10 cellular contexts compared by ENCODE assay signal in genomic region chr9:127959841-127960409, GRCh38. TPM values are rescaled to one million over a fixed set of nuclear protein-coding genes. Genes with fewer than 3 reads are reported as not detected.
DNase-seq lines count a peak whose midpoint lies in the region; ATAC-seq and TF ChIP-seq lines count a peak whose summit lies in the region.
"Had no signal": no experiment of that assay in that cellular context is flagged by ENCODE, and none has a peak within 500 bp of the region (broad histone marks: within the 10 kb centered on the region; RNA-seq: fewer than 3 reads in every experiment).

No MANE protein-coding gene starts in this region.

- no peak overlapping the region for H3K9ac ChIP-seq in HUES6 (ENCODE audit: low read length)
- H3K9ac ChIP-seq: KMS-11 had no signal

- POLR2A ChIA-PET in activated CD8-positive, alpha-beta T cell treated with anti-CD3 and anti-CD28 coated beads, Interleukin-2, amount 10 ng/mL, durations not matched to agents 7 days and 5 days (lab: Charles Lee): interaction anchor here (1.1 to 1.8 kb wide), 4 partner anchors 11 to 75 kb away, joined by 3 to 5 read pairs (median 4); no protein-coding TSS in a partner anchor

- H2AFZ ChIP-seq in hepatocyte: no peak overlapping the region

- H3K9me3 ChIP-seq in HUES6 (ENCODE audit: control insufficient read depth, insufficient read depth, low read depth, low read length): no peaks in the 10 kb centered on the region
- H3K9me3 ChIP-seq in hepatocyte (ENCODE audit: low read depth): no peaks in the 10 kb centered on the region

- H3K27me3 ChIP-seq in HUES6 (ENCODE audit: control insufficient read depth, insufficient read depth, low read length) (no peaks in the 10 kb centered on the region), hepatocyte (no peaks in the 10 kb centered on the region)

- no peak for TF ChIP-seq CTCF in hepatocyte (IDR thresholded peaks at IDR 0.05; ENCODE audit: poor library complexity)

- H3K4me1 Mint-ChIP-seq in activated CD8-positive, alpha-beta T cell treated with anti-CD3 and anti-CD28 coated beads, Interleukin-2, amount 10 ng/mL, durations not matched to agents 7 days and 5 days (ENCODE audit: low read depth): peaks cover 92% of the 10 kb centered on the region
- peaks cover 88% of the 10 kb centered on the region for H3K4me1 Mint-ChIP-seq in stimulated activated memory B cell treated with anti-CD40 and anti-IgM and Interleukin-4, amounts not matched to agents 10 μg/mL and 1 μg/mL and 100 μg/mL, for 72 hours
- H3K4me1 Mint-ChIP-seq in activated CD8-positive, alpha-beta memory T cell treated with anti-CD3 and anti-CD28 coated beads, Interleukin-2, amount 10 ng/mL, durations not matched to agents 7 days and 5 days: peaks cover 67% of the 10 kb centered on the region

- 90% methylated on average over 2 of the region's 2 CpGs for WGBS in hepatocyte (ENCODE audit: low lambda C conversion rate, missing lambda C conversion rate)

- no peak for ATAC-seq in activated CD8-positive, alpha-beta T cell treated with anti-CD3 and anti-CD28 coated beads, Interleukin-2, amount 10 ng/mL, durations not matched to agents 7 days and 5 days
- ATAC-seq in stimulated activated memory B cell treated with anti-CD40 and anti-IgM and Interleukin-4, amounts not matched to agents 10 μg/mL and 1 μg/mL and 100 μg/mL, for 72 hours: no peak
- no peak for ATAC-seq in GM18909 (IDR thresholded peaks at IDR 0.05; ENCODE audit: poor library complexity, unreplicated experiment)
- no peak for ATAC-seq in activated CD8-positive, alpha-beta memory T cell treated with anti-CD3 and anti-CD28 coated beads, Interleukin-2, amount 10 ng/mL, durations not matched to agents 7 days and 5 days

- peaks cover 96% of the 10 kb centered on the region for H3K79me2 ChIP-seq in hepatocyte

- no peaks in the 10 kb centered on the region for H3K36me3 ChIP-seq in HUES6 (ENCODE audit: control insufficient read depth, insufficient read depth, low read length)
- H3K36me3 ChIP-seq in hepatocyte (replicated peaks; ENCODE audit: insufficient read depth, low read depth): no peaks in the 10 kb centered on the region

- H3K27ac Mint-ChIP-seq in activated CD8-positive, alpha-beta T cell treated with anti-CD3 and anti-CD28 coated beads, Interleukin-2, amount 10 ng/mL, durations not matched to agents 7 days and 5 days: peak overlapping the region; percentile 33
- H3K27ac Mint-ChIP-seq in stimulated activated memory B cell treated with anti-CD40 and anti-IgM and Interleukin-4, amounts not matched to agents 10 μg/mL and 1 μg/mL and 100 μg/mL, for 72 hours: peak overlapping the region; percentile 94
- H3K27ac Mint-ChIP-seq in activated CD8-positive, alpha-beta memory T cell treated with anti-CD3 and anti-CD28 coated beads, Interleukin-2, amount 10 ng/mL, durations not matched to agents 7 days and 5 days: no peak overlapping the region

- H4K20me1 ChIP-seq in hepatocyte (ENCODE audit: insufficient read depth, poor library complexity, severe bottlenecking): peaks cover 30% of the 10 kb centered on the region

- H3K4me1 ChIP-seq in HUES6 (ENCODE audit: control insufficient read depth, insufficient read depth, low read length) (peaks cover 34% of the 10 kb centered on the region), hepatocyte (ENCODE audit: insufficient read depth) (peaks cover 60% of the 10 kb centered on the region)

- H3K9me2 ChIP-seq in hepatocyte (replicated peaks; ENCODE audit: insufficient read depth): no peaks in the 10 kb centered on the region

- no peaks in the 10 kb centered on the region for H3K9me3 Mint-ChIP-seq in activated CD8-positive, alpha-beta T cell treated with anti-CD3 and anti-CD28 coated beads, Interleukin-2, amount 10 ng/mL, durations not matched to agents 7 days and 5 days (ENCODE audit: insufficient read depth)
- peaks cover 2% of the 10 kb centered on the region for H3K9me3 Mint-ChIP-seq in stimulated activated memory B cell treated with anti-CD40 and anti-IgM and Interleukin-4, amounts not matched to agents 10 μg/mL and 1 μg/mL and 100 μg/mL, for 72 hours
- H3K9me3 Mint-ChIP-seq in activated CD8-positive, alpha-beta memory T cell treated with anti-CD3 and anti-CD28 coated beads, Interleukin-2, amount 10 ng/mL, durations not matched to agents 7 days and 5 days (ENCODE audit: low read depth): no peaks in the 10 kb centered on the region

- no peaks in the 10 kb centered on the region for H3K27me3 Mint-ChIP-seq in activated CD8-positive, alpha-beta T cell treated with anti-CD3 and anti-CD28 coated beads, Interleukin-2, amount 10 ng/mL, durations not matched to agents 7 days and 5 days (ENCODE audit: low read depth)
- no peaks in the 10 kb centered on the region for H3K27me3 Mint-ChIP-seq in stimulated activated memory B cell treated with anti-CD40 and anti-IgM and Interleukin-4, amounts not matched to agents 10 μg/mL and 1 μg/mL and 100 μg/mL, for 72 hours
- no peaks in the 10 kb centered on the region for H3K27me3 Mint-ChIP-seq in activated CD8-positive, alpha-beta memory T cell treated with anti-CD3 and anti-CD28 coated beads, Interleukin-2, amount 10 ng/mL, durations not matched to agents 7 days and 5 days

- no peak overlapping the region for H3K4me3 ChIP-seq in HUES6 (ENCODE audit: low read depth, low read length)
- H3K4me3 ChIP-seq in hepatocyte: no peak overlapping the region

- H3K4me3 Mint-ChIP-seq in activated CD8-positive, alpha-beta T cell treated with anti-CD3 and anti-CD28 coated beads, Interleukin-2, amount 10 ng/mL, durations not matched to agents 7 days and 5 days: no peak overlapping the region
- H3K4me3 Mint-ChIP-seq in stimulated activated memory B cell treated with anti-CD40 and anti-IgM and Interleukin-4, amounts not matched to agents 10 μg/mL and 1 μg/mL and 100 μg/mL, for 72 hours: no peak overlapping the region
- no peak overlapping the region for H3K4me3 Mint-ChIP-seq in activated CD8-positive, alpha-beta memory T cell treated with anti-CD3 and anti-CD28 coated beads, Interleukin-2, amount 10 ng/mL, durations not matched to agents 7 days and 5 days

- H3K4me2 ChIP-seq in hepatocyte: peak overlapping the region; percentile 55
- H3K4me2 ChIP-seq: KMS-11 had no signal

- no peak for DNase-seq in activated CD8-positive, alpha-beta T cell treated with anti-CD3 and anti-CD28 coated beads, Interleukin-2, amount 10 ng/mL, durations not matched to agents 7 days and 5 days
- DNase-seq in hepatocyte (ENCODE audit: low spot score) (no peak), GDM1 (lab: John Stamatoyannopoulos, UW) (no peak)
- no peak for DNase-seq in activated CD8-positive, alpha-beta memory T cell treated with anti-CD3 and anti-CD28 coated beads, Interleukin-2, amount 10 ng/mL, durations not matched to agents 7 days and 5 days
- DNase-seq: foreskin melanocyte, NCI-H510A treated with DMSO at 0.1 percent for 48 hours had no signal

- H3K36me3 Mint-ChIP-seq in activated CD8-positive, alpha-beta T cell treated with anti-CD3 and anti-CD28 coated beads, Interleukin-2, amount 10 ng/mL, durations not matched to agents 7 days and 5 days (ENCODE audit: low read depth): peaks cover 69% of the 10 kb centered on the region
- H3K36me3 Mint-ChIP-seq in stimulated activated memory B cell treated with anti-CD40 and anti-IgM and Interleukin-4, amounts not matched to agents 10 μg/mL and 1 μg/mL and 100 μg/mL, for 72 hours: peaks cover 31% of the 10 kb centered on the region
- peaks cover 18% of the 10 kb centered on the region for H3K36me3 Mint-ChIP-seq in activated CD8-positive, alpha-beta memory T cell treated with anti-CD3 and anti-CD28 coated beads, Interleukin-2, amount 10 ng/mL, durations not matched to agents 7 days and 5 days

- CTCF ChIA-PET in activated CD8-positive, alpha-beta T cell treated with anti-CD3 and anti-CD28 coated beads, Interleukin-2, amount 10 ng/mL, durations not matched to agents 7 days and 5 days (lab: Charles Lee): interaction anchor here (1.1 to 15.0 kb wide), 4 partner anchors 18 to 158 kb away, joined by 4 to 151 read pairs (median 82); no protein-coding TSS in a partner anchor
- CTCF ChIA-PET in activated CD8-positive, alpha-beta memory T cell treated with anti-CD3 and anti-CD28 coated beads, Interleukin-2, amount 10 ng/mL, durations not matched to agents 7 days and 5 days (lab: Charles Lee): interaction anchor here (1.3 to 3.8 kb wide), 3 partner anchors 17 to 75 kb away, joined by 3 to 22 read pairs (median 15); no protein-coding TSS in a partner anchor

- H3K27ac ChIP-seq in HUES6 (ENCODE audit: low read depth, low read length) (peak overlapping the region; percentile 51; the same call in 1 of the 2 replicates), hepatocyte (peak overlapping the region; percentile 87)
- H3K27ac ChIP-seq: KMS-11 had no signal

RNA-seq across cellular contexts. Expression of gene EEIG1, which starts 20.9 kb away (rescaled TPM):
- total RNA-seq in activated CD8-positive, alpha-beta T cell treated with anti-CD3 and anti-CD28 coated beads, Interleukin-2, amount 10 ng/mL, durations not matched to agents 7 days and 5 days: 100 to 1,000 TPM; 227 to 232 TPM
- 38.1 and 47.9 TPM in 2 replicates for total RNA-seq in hepatocyte
- 43.6 and 44.1 TPM in 2 replicates for polyA plus RNA-seq in hepatocyte
- total RNA-seq in activated CD8-positive, alpha-beta memory T cell treated with anti-CD3 and anti-CD28 coated beads, Interleukin-2, amount 10 ng/mL, durations not matched to agents 7 days and 5 days: 100 to 1,000 TPM in 1 of 2 experiments, 10 to 100 TPM in 1; 60.8 to 116 TPM

RNA-seq across cellular contexts. Expression of gene DPM2, which starts 22.3 kb away (rescaled TPM):
- 10 to 100 TPM; 47.9 to 53.8 TPM for total RNA-seq in activated CD8-positive, alpha-beta T cell treated with anti-CD3 and anti-CD28 coated beads, Interleukin-2, amount 10 ng/mL, durations not matched to agents 7 days and 5 days
- 19.2 and 22.4 TPM in 2 replicates for total RNA-seq in hepatocyte
- polyA plus RNA-seq in hepatocyte: 57.1 and 61.9 TPM in 2 replicates
- 10 to 100 TPM; 51.4 to 53.5 TPM for total RNA-seq in activated CD8-positive, alpha-beta memory T cell treated with anti-CD3 and anti-CD28 coated beads, Interleukin-2, amount 10 ng/mL, durations not matched to agents 7 days and 5 days

RNA-seq across cellular contexts. Expression of gene PIP5KL1, which starts 29.3 kb away (rescaled TPM):
- 1 to 10 TPM; 2.6 to 2.7 TPM for total RNA-seq in activated CD8-positive, alpha-beta T cell treated with anti-CD3 and anti-CD28 coated beads, Interleukin-2, amount 10 ng/mL, durations not matched to agents 7 days and 5 days
- 1.6 and 3.7 TPM in 2 replicates for total RNA-seq in hepatocyte
- 1.4 and 2.5 TPM in 2 replicates for polyA plus RNA-seq in hepatocyte
- total RNA-seq in activated CD8-positive, alpha-beta memory T cell treated with anti-CD3 and anti-CD28 coated beads, Interleukin-2, amount 10 ng/mL, durations not matched to agents 7 days and 5 days: 1 to 10 TPM; 1.8 to 2.6 TPM

RNA-seq across cellular contexts. Expression of gene ST6GALNAC4, which starts 43.1 kb away (rescaled TPM):
- total RNA-seq in activated CD8-positive, alpha-beta T cell treated with anti-CD3 and anti-CD28 coated beads, Interleukin-2, amount 10 ng/mL, durations not matched to agents 7 days and 5 days: 10 to 100 TPM; 37.0 to 39.7 TPM
- 13.2 and 14.6 TPM in 2 replicates for total RNA-seq in hepatocyte
- polyA plus RNA-seq in hepatocyte: 14.3 and 15.2 TPM in 2 replicates
- 10 to 100 TPM; 64.7 to 71.4 TPM for total RNA-seq in activated CD8-positive, alpha-beta memory T cell treated with anti-CD3 and anti-CD28 coated beads, Interleukin-2, amount 10 ng/mL, durations not matched to agents 7 days and 5 days
